Comparison of ENCODE assay signal across 9 cellular contexts in genomic region chr11:61833926-61834277, GRCh38. TPM values are rescaled to one million over a fixed set of nuclear protein-coding genes. Genes with fewer than 3 reads are reported as not detected.
DNase-seq lines count a peak whose midpoint lies in the region; ATAC-seq and TF ChIP-seq lines count a peak whose summit lies in the region.
"Had no signal": no experiment of that assay in that cellular context is flagged by ENCODE, and none has a peak within 500 bp of the region (broad histone marks: within the 10 kb centered on the region; RNA-seq: fewer than 3 reads in every experiment).

No MANE protein-coding gene starts in this region.

- H3K4me3 Mint-ChIP-seq in stimulated activated naive CD8-positive, alpha-beta T cell treated with anti-CD3 and anti-CD28 coated beads, Interleukin-15, Interleukin-2, amounts not matched to agents 100 ng/mL and 50 ng/mL, for 24 hours: no peak overlapping the region
- H3K4me3 Mint-ChIP-seq in central memory CD8-positive, alpha-beta T cell: peak overlapping the region; percentile 26
- H3K4me3 Mint-ChIP-seq in nephron: no peak overlapping the region

- H3K4me1 Mint-ChIP-seq in stimulated activated naive CD8-positive, alpha-beta T cell treated with anti-CD3 and anti-CD28 coated beads, Interleukin-15, Interleukin-2, amounts not matched to agents 100 ng/mL and 50 ng/mL, for 24 hours (ENCODE audit: low read depth): peaks cover 38% of the 10 kb centered on the region
- H3K4me1 Mint-ChIP-seq in central memory CD8-positive, alpha-beta T cell: peaks cover 32% of the 10 kb centered on the region
- H3K4me1 Mint-ChIP-seq in nephron: peaks cover 55% of the 10 kb centered on the region

- H3K27ac Mint-ChIP-seq in stimulated activated naive CD8-positive, alpha-beta T cell treated with anti-CD3 and anti-CD28 coated beads, Interleukin-15, Interleukin-2, amounts not matched to agents 100 ng/mL and 50 ng/mL, for 24 hours: peak overlapping the region; percentile 56
- peak overlapping the region; percentile 81 for H3K27ac Mint-ChIP-seq in central memory CD8-positive, alpha-beta T cell (ENCODE audit: low read depth)
- peak overlapping the region; percentile 71 to 87 (median 82) for H3K27ac Mint-ChIP-seq in nephron

- no peak overlapping the region for H3K4me3 ChIP-seq in aorta (ENCODE audit: low read length in 2 of 2)
- H3K4me3 ChIP-seq in testis: no peak overlapping the region
- H3K4me3 ChIP-seq: MG63 had no signal

- TF ChIP-seq CTCF in nephron (IDR thresholded peaks at IDR 0.05; ENCODE audit: unreplicated experiment in 3 of 3) (no peak), testis (IDR thresholded peaks at IDR 0.05) (no peak)

- peak overlapping the region; percentile 70 to 82 for H3K27ac ChIP-seq in aorta (ENCODE audit: low read depth in 1 of 2, low read length in 2 of 2)
- H3K27ac ChIP-seq in testis: peak overlapping the region in 1 of 2 donors; percentile 79

- intact Hi-C loops in aorta (cut with DNase I): no loop called here
- intact Hi-C loops in testis (cut with DNase I; ENCODE audit: low total_unique reads): no loop called here

- H3K4me1 ChIP-seq in aorta (ENCODE audit: control insufficient read depth in 1 of 2, insufficient read depth in 2 of 2, low read length in 2 of 2) (no peaks in the 10 kb centered on the region), testis (peaks cover 51% of the 10 kb centered on the region)

- TF ChIP-seq POLR2A in testis (IDR thresholded peaks at IDR 0.05): no peak

- WGBS in aorta, 2 donors: 81 to 84% methylated on average over 12 of the region's 12 CpGs
- 87 to 94% methylated on average over 12 of the region's 12 CpGs for WGBS in testis, 2 donors

- H3K9me3 ChIP-seq in aorta (ENCODE audit: control insufficient read depth, low read length) (no peaks in the 10 kb centered on the region), testis (no peaks in the 10 kb centered on the region)
- H3K9me3 ChIP-seq: MG63 had no signal

- no peaks in the 10 kb centered on the region for H3K9me3 Mint-ChIP-seq in stimulated activated naive CD8-positive, alpha-beta T cell treated with anti-CD3 and anti-CD28 coated beads, Interleukin-15, Interleukin-2, amounts not matched to agents 100 ng/mL and 50 ng/mL, for 24 hours
- H3K9me3 Mint-ChIP-seq in central memory CD8-positive, alpha-beta T cell: no peaks in the 10 kb centered on the region
- no peaks in the 10 kb centered on the region for H3K9me3 Mint-ChIP-seq in nephron

- no peaks in the 10 kb centered on the region for H3K36me3 Mint-ChIP-seq in stimulated activated naive CD8-positive, alpha-beta T cell treated with anti-CD3 and anti-CD28 coated beads, Interleukin-15, Interleukin-2, amounts not matched to agents 100 ng/mL and 50 ng/mL, for 24 hours (ENCODE audit: low read depth)
- H3K36me3 Mint-ChIP-seq in central memory CD8-positive, alpha-beta T cell (ENCODE audit: insufficient read depth): peaks cover 1% of the 10 kb centered on the region
- H3K36me3 Mint-ChIP-seq in nephron (ENCODE audit: low read depth): peaks cover 25% of the 10 kb centered on the region

- no peak for DNase-seq in stimulated activated naive CD8-positive, alpha-beta T cell treated with anti-CD3 and anti-CD28 coated beads, Interleukin-15, Interleukin-2, amounts not matched to agents 100 U/mL and 50 U/mL, for 24 hours
- DNase-seq in central memory CD8-positive, alpha-beta T cell (ENCODE audit: low spot score in 2 of 2): no peak
- DNase-seq in aorta (peak in 1 of 2 donors; percentile 53), NOMO-1 treated with dmso at 0.1 percent for 144 hours (lab: John Stamatoyannopoulos, UW; ENCODE audit: unreplicated experiment) (no peak), testis (no peak)

- H3K36me3 ChIP-seq in aorta (ENCODE audit: control insufficient read depth in 1 of 2, insufficient read depth in 2 of 2, low read length in 1 of 2) (no peaks in the 10 kb centered on the region), testis (ENCODE audit: low read depth, missing control alignments) (no peaks in the 10 kb centered on the region)
- H3K36me3 ChIP-seq: MG63 had no signal

- no peaks in the 10 kb centered on the region for H3K27me3 ChIP-seq in aorta (ENCODE audit: control insufficient read depth in 1 of 2, insufficient read depth in 2 of 2, low read length in 1 of 2)
- H3K27me3 ChIP-seq in testis: no peaks in the 10 kb centered on the region
- H3K27me3 ChIP-seq: MG63 had no signal

- peaks cover 26% of the 10 kb centered on the region for H3K27me3 Mint-ChIP-seq in stimulated activated naive CD8-positive, alpha-beta T cell treated with anti-CD3 and anti-CD28 coated beads, Interleukin-15, Interleukin-2, amounts not matched to agents 100 ng/mL and 50 ng/mL, for 24 hours
- H3K27me3 Mint-ChIP-seq in central memory CD8-positive, alpha-beta T cell: peaks cover 21% of the 10 kb centered on the region
- no peaks in the 10 kb centered on the region for H3K27me3 Mint-ChIP-seq in nephron (ENCODE audit: low read depth)

- ATAC-seq in stimulated activated naive CD8-positive, alpha-beta T cell treated with anti-CD3 and anti-CD28 coated beads, Interleukin-15, Interleukin-2, amounts not matched to agents 100 U/mL and 50 U/mL, for 24 hours: no peak
- no peak for ATAC-seq in central memory CD8-positive, alpha-beta T cell (replicated peaks; ENCODE audit: extremely low read depth, poor library complexity, severe bottlenecking)
- ATAC-seq in aorta (ENCODE audit: low FRiP score) (no peak), GM18867 (IDR thresholded peaks at IDR 0.05; ENCODE audit: unreplicated experiment) (no peak)

RNA-seq across cellular contexts. Expression of gene FADS2, which starts 5.8 kb away (rescaled TPM):
- total RNA-seq in aorta (100 to 1,000 TPM in 1 of 2 donors, 10 to 100 TPM in 1; 89.7 to 167 TPM), testis (100 to 1,000 TPM in 1 of 2 donors, 10 to 100 TPM in 1; 73.5 to 123 TPM)
- polyA plus RNA-seq in aorta (10 to 100 TPM; 38.2 to 71.4 TPM), testis (ENCODE audit: insufficient read depth, low read depth, low replicate concordance) (80.8 TPM)

RNA-seq across cellular contexts. Expression of gene FADS1, which starts 17.1 kb away (rescaled TPM):
- total RNA-seq in aorta (10 to 100 TPM; 50.4 to 61.1 TPM), testis (10 to 100 TPM; 24.5 to 39.8 TPM)
- polyA plus RNA-seq in aorta (10 to 100 TPM; 11.8 to 13.7 TPM), testis (ENCODE audit: insufficient read depth, low read depth, low replicate concordance) (21.1 TPM)

RNA-seq across cellular contexts. Expression of gene FEN1, which starts 41.2 kb away (rescaled TPM):
- 1 to 10 TPM; 5.5 to 6.9 TPM for total RNA-seq in aorta
- polyA plus RNA-seq in aorta: 1 to 10 TPM; 3.5 to 4.9 TPM
- 10 to 100 TPM; 22.7 to 31.5 TPM for total RNA-seq in testis
- polyA plus RNA-seq in testis (ENCODE audit: insufficient read depth, low read depth, low replicate concordance): 27.3 TPM

RNA-seq across cellular contexts. Expression of gene TMEM258, which starts 41.5 kb away (rescaled TPM):
- 10 to 100 TPM; 73.2 to 84.1 TPM for total RNA-seq in aorta
- polyA plus RNA-seq in aorta: 100 to 1,000 TPM; 189 to 213 TPM
- total RNA-seq in testis: 10 to 100 TPM; 46.7 to 55.6 TPM
- polyA plus RNA-seq in testis (ENCODE audit: insufficient read depth, low read depth, low replicate concordance): 162 TPM

RNA-seq across cellular contexts. Expression of gene FADS3, which starts 57.4 kb away (rescaled TPM):
- total RNA-seq in aorta (100 to 1,000 TPM; 120 to 180 TPM), testis (10 to 100 TPM; 50.6 to 88.5 TPM)
- polyA plus RNA-seq in aorta (100 to 1,000 TPM in 1 of 2 donors, 10 to 100 TPM in 1; 33.8 to 402 TPM), testis (ENCODE audit: insufficient read depth, low read depth, low replicate concordance) (20.5 TPM)
